In genomic region chr15:51085764-51086163, GRCh38 we compare ENCODE assay signal across 1 cellular context.
TF ChIP-seq lines count a peak whose summit lies in the region.

No MANE protein-coding gene starts in this region.

TF ChIP-seq in WTC11, 78 proteins besides CTCF, POLR2A, EP300 and RAD21 (continued from another document):
- no peak for TF ChIP-seq GRHL2 (CRISPR knock-in tag; IDR thresholded peaks at IDR 0.05; ENCODE audit: insufficient replicate concordance, severe bottlenecking)
TF ChIP-seq in WTC11: peak in this region for 0.
